ENCODE assay signal across 9 cellular contexts in the genomic region with DNA sequence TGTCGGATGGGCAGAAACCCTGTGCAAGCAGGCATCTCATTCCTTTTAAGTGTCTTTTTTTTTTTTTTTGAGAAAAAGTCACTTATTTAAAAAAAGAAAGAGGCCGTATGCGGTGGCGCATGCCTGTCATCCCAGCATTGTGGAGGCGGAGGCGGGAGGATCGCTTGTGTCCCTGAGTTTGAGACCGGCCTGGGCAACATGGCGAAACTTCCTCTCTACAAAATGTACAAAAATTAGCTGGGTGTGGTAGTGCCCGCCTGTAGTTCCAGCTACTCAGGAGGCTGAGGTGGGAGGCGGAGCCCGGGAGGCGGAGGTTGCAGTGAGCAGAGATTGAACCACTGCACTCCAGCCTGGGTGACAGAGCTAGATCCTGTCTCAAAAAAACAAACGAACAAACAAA. TPM values are rescaled to one million over a fixed set of nuclear protein-coding genes. Genes with fewer than 3 reads are reported as not detected.
DNase-seq lines count a peak whose midpoint lies in the region; ATAC-seq and TF ChIP-seq lines count a peak whose summit lies in the region.
"Had no signal": no experiment of that assay in that cellular context is flagged by ENCODE, and none has a peak within 500 bp of the region (broad histone marks: within the 10 kb centered on the region; RNA-seq: fewer than 3 reads in every experiment).

No MANE protein-coding gene starts in this region.

- peaks cover 7% of the 10 kb centered on the region for H3K36me3 Mint-ChIP-seq in CD4-positive, CD25-positive, alpha-beta regulatory T cell

- peaks cover 28% of the 10 kb centered on the region for H3K4me1 ChIP-seq in CD4-positive, CD25-positive, alpha-beta regulatory T cell (ENCODE audit: control insufficient read depth, insufficient read depth, low read length, poor library complexity, severe bottlenecking)
- H3K4me1 ChIP-seq in Karpas-422 (ENCODE audit: low read length) (peaks cover 57% of the 10 kb centered on the region), ectodermal cell (ENCODE audit: control insufficient read depth, insufficient read depth, low read length) (peaks cover 10% of the 10 kb centered on the region)

- peak overlapping the region; percentile 93 to 99 (median 97) for H3K4me3 Mint-ChIP-seq in CD4-positive, CD25-positive, alpha-beta regulatory T cell

- H3K9me2 ChIP-seq in Karpas-422 (replicated peaks; ENCODE audit: insufficient read depth, low read length): no peaks in the 10 kb centered on the region
- H3K9me2 ChIP-seq in neural cell (ENCODE audit: insufficient read depth, low read length): no peaks in the 10 kb centered on the region

- H3K9me3 ChIP-seq in CD4-positive, CD25-positive, alpha-beta regulatory T cell (ENCODE audit: control insufficient read depth in 2 of 2, low read length in 2 of 2): no peaks in the 10 kb centered on the region
- H3K9me3 ChIP-seq in Karpas-422 (ENCODE audit: low read length) (no peaks in the 10 kb centered on the region), ectodermal cell (ENCODE audit: control insufficient read depth, low read length) (no peaks in the 10 kb centered on the region), neural cell (ENCODE audit: low read length) (no peaks in the 10 kb centered on the region)

- H3K36me3 ChIP-seq in CD4-positive, CD25-positive, alpha-beta regulatory T cell (ENCODE audit: control insufficient read depth, insufficient read depth, low read length): no peaks in the 10 kb centered on the region
- H3K36me3 ChIP-seq in Karpas-422 (ENCODE audit: insufficient read depth, low read length) (peaks cover 3% of the 10 kb centered on the region; the same call in 1 of the 2 replicates), ectodermal cell (ENCODE audit: control insufficient read depth, insufficient read depth, low read length) (no peaks in the 10 kb centered on the region), neural cell (ENCODE audit: insufficient read depth, low read length) (no peaks in the 10 kb centered on the region)

- no peak overlapping the region for H3K27ac ChIP-seq in CD4-positive, CD25-positive, alpha-beta regulatory T cell (ENCODE audit: insufficient read depth, low read length, poor library complexity, severe bottlenecking)
- H3K27ac ChIP-seq in Karpas-422 (ENCODE audit: low read length): peak overlapping the region; percentile 93
- H3K27ac ChIP-seq in ectodermal cell (ENCODE audit: insufficient read depth, low read depth, low read length, poor library complexity, severe bottlenecking): no peak overlapping the region
- H3K27ac ChIP-seq in neural cell (ENCODE audit: low read length): no peak overlapping the region
- no peak overlapping the region for H3K27ac ChIP-seq in RWPE1

- H3K4me3 ChIP-seq in CD4-positive, CD25-positive, alpha-beta regulatory T cell (ENCODE audit: low read depth, low read length): peak overlapping the region; percentile 82
- peak overlapping the region; percentile 88 for H3K4me3 ChIP-seq in Karpas-422 (ENCODE audit: low read length)
- H3K4me3 ChIP-seq in ectodermal cell (ENCODE audit: insufficient read depth, low read depth, low read length): peak overlapping the region; percentile 75
- peak overlapping the region; percentile 92 for H3K4me3 ChIP-seq in neural cell (ENCODE audit: low read length)

- ATAC-seq in CD4-positive, CD25-positive, alpha-beta regulatory T cell (ENCODE audit: low read depth in 2 of 2): no peak
- no peak for ATAC-seq in GM19467 (IDR thresholded peaks at IDR 0.05; ENCODE audit: unreplicated experiment)

- no peaks in the 10 kb centered on the region for H3F3A ChIP-seq in neural cell (ENCODE audit: insufficient read depth, low read length, poor library complexity, severe bottlenecking)

- peaks cover 14 to 55% (median 26%) of the 10 kb centered on the region in 4 donors for H3K4me1 Mint-ChIP-seq in CD4-positive, CD25-positive, alpha-beta regulatory T cell

- TF ChIP-seq CTCF in neural cell (IDR thresholded peaks at IDR 0.05; ENCODE audit: poor library complexity, severe bottlenecking): no peak
- TF ChIP-seq CTCF in RWPE1 (conservative IDR thresholded peaks at IDR 0.05; ENCODE audit: low read depth): no peak

- H2AFZ ChIP-seq in Karpas-422 (ENCODE audit: low read length) (no peak overlapping the region), neural cell (ENCODE audit: low read depth, low read length) (no peak overlapping the region)

- POLR2A ChIA-PET in RWPE1 (lab: Yijun Ruan, JAX; ENCODE audit: low non-redundant PET): no interaction called here

- no peak for TF ChIP-seq RAD21 in neural cell (conservative IDR thresholded peaks at IDR 0.05)

- H3K79me2 ChIP-seq in Karpas-422 (ENCODE audit: low read length) (no peaks in the 10 kb centered on the region), neural cell (replicated peaks; ENCODE audit: insufficient read depth, low read length) (peaks cover 5% of the 10 kb centered on the region)

- H3K27me3 ChIP-seq in CD4-positive, CD25-positive, alpha-beta regulatory T cell (ENCODE audit: control insufficient read depth, insufficient read depth, low read length): peaks cover 10% of the 10 kb centered on the region
- H3K27me3 ChIP-seq in Karpas-422 (ENCODE audit: low read length): no peaks in the 10 kb centered on the region
- peaks cover 48% of the 10 kb centered on the region for H3K27me3 ChIP-seq in ectodermal cell (ENCODE audit: control insufficient read depth, insufficient read depth, low read length, poor library complexity, severe bottlenecking)
- H3K27me3 ChIP-seq in neural cell (ENCODE audit: insufficient read depth, low read depth, low read length): peaks cover 28% of the 10 kb centered on the region

- H3K9me3 Mint-ChIP-seq in CD4-positive, CD25-positive, alpha-beta regulatory T cell: no peaks in the 10 kb centered on the region

- no peak overlapping the region for H3K27ac Mint-ChIP-seq in CD4-positive, CD25-positive, alpha-beta regulatory T cell

- H3K27me3 Mint-ChIP-seq in CD4-positive, CD25-positive, alpha-beta regulatory T cell: peaks cover 23% of the 10 kb centered on the region

- TF ChIP-seq EP300 in neural cell (conservative IDR thresholded peaks at IDR 0.05; ENCODE audit: poor library complexity, severe bottlenecking): no peak

- CTCF ChIA-PET in RWPE1 (lab: Yijun Ruan, JAX): no interaction called here

- no peak for DNase-seq in CD4-positive, CD25-positive, alpha-beta regulatory T cell
- DNase-seq in Karpas-422: peak; percentile 76
- no peak for DNase-seq in activated CD4-positive, CD25-positive, alpha-beta regulatory T cell (lab: John Stamatoyannopoulos, UW)
- DNase-seq in RWPE1 (ENCODE audit: low spot score): no peak
- DNase-seq in T1000 (lab: John Stamatoyannopoulos, UW): no peak
- DNase-seq: SW 1271 had no signal

- 88 to 91% methylated on average over 14 of the region's 14 CpGs for WGBS in ectodermal cell, 2 experiments

- peak overlapping the region; percentile 99 for H3K4me2 ChIP-seq in Karpas-422 (ENCODE audit: low read depth, low read length, poor library complexity, severe bottlenecking)
- peak overlapping the region; percentile 72 for H3K4me2 ChIP-seq in neural cell (ENCODE audit: low read length)

- H3K9ac ChIP-seq in Karpas-422 (ENCODE audit: low read length) (peak overlapping the region; percentile 79), neural cell (ENCODE audit: low read length) (peak overlapping the region; percentile 68)

- H4K20me1 ChIP-seq in Karpas-422 (ENCODE audit: insufficient read depth, low read depth, low read length): peaks cover 33% of the 10 kb centered on the region
- H4K20me1 ChIP-seq in neural cell (ENCODE audit: insufficient read depth): no peaks in the 10 kb centered on the region

TF ChIP-seq in neural cell, 6 proteins besides CTCF, POLR2A, EP300 and RAD21:
- TF ChIP-seq EZH2 (IDR thresholded peaks at IDR 0.05; ENCODE audit: borderline replicate concordance, insufficient read depth, low read length, poor library complexity, severe bottlenecking) (no peak), MXI1 (conservative IDR thresholded peaks at IDR 0.05; ENCODE audit: poor library complexity, severe bottlenecking) (no peak), SMC3 (conservative IDR thresholded peaks at IDR 0.05; ENCODE audit: poor library complexity) (no peak), TAF1 (IDR thresholded peaks at IDR 0.05; ENCODE audit: low read depth) (no peak), POLR2AphosphoS5 (IDR thresholded peaks at IDR 0.05) (no peak)
- TF ChIP-seq, protein P1, sequence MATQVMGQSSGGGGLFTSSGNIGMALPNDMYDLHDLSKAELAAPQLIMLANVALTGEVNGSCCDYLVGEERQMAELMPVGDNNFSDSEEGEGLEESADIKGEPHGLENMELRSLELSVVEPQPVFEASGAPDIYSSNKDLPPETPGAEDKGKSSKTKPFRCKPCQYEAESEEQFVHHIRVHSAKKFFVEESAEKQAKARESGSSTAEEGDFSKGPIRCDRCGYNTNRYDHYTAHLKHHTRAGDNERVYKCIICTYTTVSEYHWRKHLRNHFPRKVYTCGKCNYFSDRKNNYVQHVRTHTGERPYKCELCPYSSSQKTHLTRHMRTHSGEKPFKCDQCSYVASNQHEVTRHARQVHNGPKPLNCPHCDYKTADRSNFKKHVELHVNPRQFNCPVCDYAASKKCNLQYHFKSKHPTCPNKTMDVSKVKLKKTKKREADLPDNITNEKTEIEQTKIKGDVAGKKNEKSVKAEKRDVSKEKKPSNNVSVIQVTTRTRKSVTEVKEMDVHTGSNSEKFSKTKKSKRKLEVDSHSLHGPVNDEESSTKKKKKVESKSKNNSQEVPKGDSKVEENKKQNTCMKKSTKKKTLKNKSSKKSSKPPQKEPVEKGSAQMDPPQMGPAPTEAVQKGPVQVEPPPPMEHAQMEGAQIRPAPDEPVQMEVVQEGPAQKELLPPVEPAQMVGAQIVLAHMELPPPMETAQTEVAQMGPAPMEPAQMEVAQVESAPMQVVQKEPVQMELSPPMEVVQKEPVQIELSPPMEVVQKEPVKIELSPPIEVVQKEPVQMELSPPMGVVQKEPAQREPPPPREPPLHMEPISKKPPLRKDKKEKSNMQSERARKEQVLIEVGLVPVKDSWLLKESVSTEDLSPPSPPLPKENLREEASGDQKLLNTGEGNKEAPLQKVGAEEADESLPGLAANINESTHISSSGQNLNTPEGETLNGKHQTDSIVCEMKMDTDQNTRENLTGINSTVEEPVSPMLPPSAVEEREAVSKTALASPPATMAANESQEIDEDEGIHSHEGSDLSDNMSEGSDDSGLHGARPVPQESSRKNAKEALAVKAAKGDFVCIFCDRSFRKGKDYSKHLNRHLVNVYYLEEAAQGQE (IDR thresholded peaks at IDR 0.05; ENCODE audit: borderline replicate concordance): no peak

RNA-seq across cellular contexts. Expression of a gene that starts 1.7 kb away (rescaled TPM):
- total RNA-seq in CD4-positive, CD25-positive, alpha-beta regulatory T cell: 18.6 TPM
- 10 to 100 TPM in 1 of 4 donors, 1 to 10 TPM in 3; 5.2 to 13.9 (median 6.8) TPM for polyA plus RNA-seq in CD4-positive, CD25-positive, alpha-beta regulatory T cell
- 10.5 and 26.8 TPM in 2 replicates for total RNA-seq in Karpas-422 (2014; rRNA removed; shearing (Covaris generic); ENCODE audit: low replicate concordance)
- 10.6 TPM for polyA plus RNA-seq in ectodermal cell (2013, experiment 1 of 4)
- polyA plus RNA-seq in ectodermal cell (2013, experiment 2 of 4): 7.6 TPM
- 8.8 TPM for polyA plus RNA-seq in ectodermal cell (2013, experiment 3 of 4)
- 10.3 TPM for polyA plus RNA-seq in ectodermal cell (2013, experiment 4 of 4)
- 8.2 and 10.5 TPM in 2 replicates for polyA plus RNA-seq in neural cell
- 12.7 and 13.1 TPM in 2 replicates for polyA minus RNA-seq in neural cell
